In the genomic region with DNA sequence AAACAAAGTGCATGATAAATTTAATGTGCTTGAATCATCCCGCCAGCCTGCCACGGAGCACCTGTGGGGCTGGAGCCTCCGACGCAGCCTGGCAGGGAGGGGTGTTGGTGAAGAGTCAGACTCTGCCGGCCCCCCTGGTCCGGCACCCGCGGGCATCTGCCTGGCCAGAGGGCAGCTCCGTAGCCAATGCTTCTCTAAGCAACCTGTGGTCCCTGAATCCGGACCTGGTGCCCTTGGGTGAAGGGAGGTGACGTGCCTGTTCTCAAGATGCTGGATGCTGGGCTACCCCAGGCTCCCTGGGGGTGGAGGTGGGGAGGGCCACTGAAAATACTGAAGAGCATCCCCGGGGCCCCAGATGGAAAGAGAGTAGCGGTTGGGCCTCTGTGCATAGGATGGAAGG, we compare ENCODE assay signal across 17 cellular contexts.
"Had no signal": no experiment of that assay in that cellular context is flagged by ENCODE, and none has a peak within 500 bp of the region (broad histone marks: within the 10 kb centered on the region; RNA-seq: fewer than 3 reads in every experiment).

No MANE protein-coding gene starts in this region.

- H3K27me3 ChIP-seq: uterus had no signal

- H3K9me3 ChIP-seq: gastrocnemius medialis, heart right ventricle, neutrophil, stomach, thoracic aorta, uterus had no signal

- H3K4me1 ChIP-seq: gastrocnemius medialis, uterus had no signal

- H3K4me2 ChIP-seq: smooth muscle cell had no signal

- H3K4me3 ChIP-seq: gastrocnemius medialis, heart right ventricle, lung, smooth muscle cell, stomach, thoracic aorta, uterus had no signal

- H3K36me3 ChIP-seq: gastrocnemius medialis, heart right ventricle, neutrophil, stomach, thoracic aorta, uterus had no signal

- ATAC-seq: activated T-cell treated with anti-CD3 and anti-CD28 coated beads, Interleukin-2, amount 50 U/mL, for 72 hours; gastrocnemius medialis; heart right ventricle; left cardiac atrium; right cardiac atrium had no signal

- H3K27ac ChIP-seq: gastrocnemius medialis, heart right ventricle, neutrophil, stomach, thoracic aorta, uterus had no signal

- DNase-seq: activated B cell treated with CpG ODN at 0.5 μM for 24 hours; activated CD4-positive, alpha-beta T cell treated with anti-CD3 and anti-CD28 coated beads, Interleukin-2, amount 50 U/mL, for 1 hour; activated T-cell treated with anti-CD3 and anti-CD28 coated beads, Interleukin-2, amount 50 U/mL, for 72 hours; anterior cingulate cortex; cerebellar nuclear complex; dermis blood vessel endothelial cell; gastrocnemius medialis; heart right ventricle; left cardiac atrium; naive thymus-derived CD4-positive, alpha-beta T cell; stomach; uterus had no signal
